In genomic region chr5:172939045-172939444, GRCh38 we compare ENCODE assay signal across 8 cellular contexts. TPM values are rescaled to one million over a fixed set of nuclear protein-coding genes. Genes with fewer than 3 reads are reported as not detected.
DNase-seq lines count a peak whose midpoint lies in the region; ATAC-seq and TF ChIP-seq lines count a peak whose summit lies in the region.

No MANE protein-coding gene starts in this region.

- no peak overlapping the region for H3K4me2 ChIP-seq in OCI-LY1 (ENCODE audit: low read length)

- POLR2A ChIA-PET in activated CD4-positive, alpha-beta memory T cell treated with anti-CD3 and anti-CD28 coated beads for 36 hours (lab: Charles Lee), result no interaction called here
- POLR2A ChIA-PET in activated CD4-positive, alpha-beta memory T cell treated with anti-CD3 and anti-CD28 coated beads, Interleukin-2, amount 10 ng/mL, durations not matched to agents 7 days and 5 days (lab: Charles Lee), result no interaction called here

- H3K4me3 Mint-ChIP-seq in activated CD4-positive, alpha-beta memory T cell treated with anti-CD3 and anti-CD28 coated beads for 36 hours, result no peak overlapping the region
- no peak overlapping the region for H3K4me3 Mint-ChIP-seq in activated CD4-positive, alpha-beta memory T cell treated with anti-CD3 and anti-CD28 coated beads, Interleukin-2, amount 10 ng/mL, durations not matched to agents 7 days and 5 days
- H3K4me3 Mint-ChIP-seq in T-helper 2 cell treated with Interferon-gamma antibody and Interleukin-4, amounts not matched to agents 5 μg/mL and 100 μg/mL, for 36 hours, result no peak overlapping the region

- H3K4me3 ChIP-seq in OCI-LY1 (ENCODE audit: low read depth, low read length, poor library complexity, severe bottlenecking) (no peak overlapping the region), spleen (no peak overlapping the region)

- CTCF ChIA-PET in activated CD4-positive, alpha-beta memory T cell treated with anti-CD3 and anti-CD28 coated beads for 36 hours (lab: Charles Lee), result interaction anchor here (1.0 to 15.3 kb wide), 4 partner anchors 10 to 229 kb away, joined by 3 to 393 read pairs (median 7); no protein-coding TSS in a partner anchor
- CTCF ChIA-PET in activated CD4-positive, alpha-beta memory T cell treated with anti-CD3 and anti-CD28 coated beads, Interleukin-2, amount 10 ng/mL, durations not matched to agents 7 days and 5 days (lab: Charles Lee), result interaction anchor here (1.1 to 18.4 kb wide), 4 partner anchors 12 to 242 kb away, joined by 3 to 258 read pairs (median 6); no protein-coding TSS in a partner anchor

- no peaks in the 10 kb centered on the region for H3K9me2 ChIP-seq in OCI-LY1 (ENCODE audit: low read depth, low read length)

- intact Hi-C loops in activated CD4-positive, alpha-beta memory T cell treated with anti-CD3 and anti-CD28 coated beads for 36 hours (cut with micrococcal nuclease), result no loop called here
- intact Hi-C loops in spleen (cut with DNase I; ENCODE audit: low total_unique reads), result no loop called here

- no peak overlapping the region for H2AFZ ChIP-seq in OCI-LY1 (ENCODE audit: low read length)

- H3K4me1 ChIP-seq in OCI-LY1 (ENCODE audit: insufficient read depth, low read length, severe bottlenecking), result no peaks in the 10 kb centered on the region
- peaks cover 0 to 10% (median 0%) of the 10 kb centered on the region in 6 donors for H3K4me1 ChIP-seq in spleen

- H3K79me2 ChIP-seq in OCI-LY1 (ENCODE audit: insufficient read depth, low read length), result no peaks in the 10 kb centered on the region

- no peak overlapping the region for H3K27ac Mint-ChIP-seq in activated CD4-positive, alpha-beta memory T cell treated with anti-CD3 and anti-CD28 coated beads for 36 hours
- no peak overlapping the region for H3K27ac Mint-ChIP-seq in activated CD4-positive, alpha-beta memory T cell treated with anti-CD3 and anti-CD28 coated beads, Interleukin-2, amount 10 ng/mL, durations not matched to agents 7 days and 5 days
- no peak overlapping the region for H3K27ac Mint-ChIP-seq in T-helper 2 cell treated with Interferon-gamma antibody and Interleukin-4, amounts not matched to agents 5 μg/mL and 100 μg/mL, for 36 hours

- peaks cover 43% of the 10 kb centered on the region for H3K36me3 ChIP-seq in OCI-LY1 (ENCODE audit: insufficient read depth, low read length)
- H3K36me3 ChIP-seq in spleen, result peaks cover 0 to 100% (median 70%) of the 10 kb centered on the region in 6 donors

- H3K4me1 Mint-ChIP-seq in activated CD4-positive, alpha-beta memory T cell treated with anti-CD3 and anti-CD28 coated beads for 36 hours (ENCODE audit: low read depth), result no peaks in the 10 kb centered on the region
- H3K4me1 Mint-ChIP-seq in activated CD4-positive, alpha-beta memory T cell treated with anti-CD3 and anti-CD28 coated beads, Interleukin-2, amount 10 ng/mL, durations not matched to agents 7 days and 5 days, result no peaks in the 10 kb centered on the region
- H3K4me1 Mint-ChIP-seq in T-helper 2 cell treated with Interferon-gamma antibody and Interleukin-4, amounts not matched to agents 5 μg/mL and 100 μg/mL, for 36 hours (ENCODE audit: low read depth), result no peaks in the 10 kb centered on the region

- DNase-seq in activated CD4-positive, alpha-beta memory T cell treated with anti-CD3 and anti-CD28 coated beads for 36 hours, result peak; percentile 20
- no peak for DNase-seq in activated CD4-positive, alpha-beta memory T cell treated with anti-CD3 and anti-CD28 coated beads, Interleukin-2, amount 10 ng/mL, durations not matched to agents 7 days and 5 days
- peak; percentile 68 for DNase-seq in spleen
- no peak for DNase-seq in T-helper 2 cell treated with Interferon-gamma antibody and Interleukin-4, amounts not matched to agents 5 μg/mL and 100 μg/mL, for 36 hours (ENCODE audit: low spot score)

- H3K9me3 ChIP-seq in OCI-LY1 (ENCODE audit: low read length) (no peaks in the 10 kb centered on the region), spleen (no peaks in the 10 kb centered on the region)

- no peaks in the 10 kb centered on the region for H4K20me1 ChIP-seq in OCI-LY1 (ENCODE audit: insufficient read depth, low read length)

- H3K27me3 ChIP-seq in OCI-LY1 (ENCODE audit: insufficient read depth, low read length) (no peaks in the 10 kb centered on the region), spleen (replicated peaks in 1 of 7) (no peaks in the 10 kb centered on the region)

- 71 to 87% (median 83%) methylated on average over 9 to 10 of the region's 10 CpGs for WGBS in spleen, 5 donors

- H3K27ac ChIP-seq in OCI-LY1 (ENCODE audit: low read depth, low read length, poor library complexity, severe bottlenecking), result no peak overlapping the region
- peak overlapping the region in 1 of 8 donors; percentile 38 for H3K27ac ChIP-seq in spleen

- H3K27me3 Mint-ChIP-seq in activated CD4-positive, alpha-beta memory T cell treated with anti-CD3 and anti-CD28 coated beads for 36 hours, result no peaks in the 10 kb centered on the region
- H3K27me3 Mint-ChIP-seq in activated CD4-positive, alpha-beta memory T cell treated with anti-CD3 and anti-CD28 coated beads, Interleukin-2, amount 10 ng/mL, durations not matched to agents 7 days and 5 days, result no peaks in the 10 kb centered on the region
- no peaks in the 10 kb centered on the region for H3K27me3 Mint-ChIP-seq in T-helper 2 cell treated with Interferon-gamma antibody and Interleukin-4, amounts not matched to agents 5 μg/mL and 100 μg/mL, for 36 hours (ENCODE audit: low read depth)

- peaks cover 7% of the 10 kb centered on the region for H3K36me3 Mint-ChIP-seq in activated CD4-positive, alpha-beta memory T cell treated with anti-CD3 and anti-CD28 coated beads for 36 hours
- H3K36me3 Mint-ChIP-seq in activated CD4-positive, alpha-beta memory T cell treated with anti-CD3 and anti-CD28 coated beads, Interleukin-2, amount 10 ng/mL, durations not matched to agents 7 days and 5 days (ENCODE audit: low read depth), result no peaks in the 10 kb centered on the region
- peaks cover 3% of the 10 kb centered on the region for H3K36me3 Mint-ChIP-seq in T-helper 2 cell treated with Interferon-gamma antibody and Interleukin-4, amounts not matched to agents 5 μg/mL and 100 μg/mL, for 36 hours (ENCODE audit: low read depth)

- TF ChIP-seq POLR2A in spleen (IDR thresholded peaks at IDR 0.05), result no peak

- ATAC-seq in esophagus mucosa (peak; percentile 23), GM18868 (IDR thresholded peaks at IDR 0.05; ENCODE audit: unreplicated experiment) (no peak), HG02642 (IDR thresholded peaks at IDR 0.05; ENCODE audit: poor library complexity, unreplicated experiment) (no peak)

- no peaks in the 10 kb centered on the region for H3F3A ChIP-seq in OCI-LY1 (ENCODE audit: insufficient read depth, low read length)

- no peaks in the 10 kb centered on the region for H3K9me3 Mint-ChIP-seq in activated CD4-positive, alpha-beta memory T cell treated with anti-CD3 and anti-CD28 coated beads for 36 hours
- H3K9me3 Mint-ChIP-seq in activated CD4-positive, alpha-beta memory T cell treated with anti-CD3 and anti-CD28 coated beads, Interleukin-2, amount 10 ng/mL, durations not matched to agents 7 days and 5 days, result no peaks in the 10 kb centered on the region
- no peaks in the 10 kb centered on the region for H3K9me3 Mint-ChIP-seq in T-helper 2 cell treated with Interferon-gamma antibody and Interleukin-4, amounts not matched to agents 5 μg/mL and 100 μg/mL, for 36 hours

- no peak overlapping the region for H3K9ac ChIP-seq in OCI-LY1 (ENCODE audit: low read length)

- peak; percentile 61 for TF ChIP-seq CTCF in OCI-LY1 (IDR thresholded peaks at IDR 0.05; ENCODE audit: low read length)
- TF ChIP-seq CTCF in spleen (IDR thresholded peaks at IDR 0.05 in 8 of 11, conservative IDR thresholded peaks at IDR 0.05 in 3 of 11), result peak in 3 of 11 experiments; percentile 8 to 27 (median 27)

RNA-seq across cellular contexts. Expression of gene RPL26L1, which starts 20.2 kb away (rescaled TPM):
- 10 to 100 TPM; 66.0 to 67.6 TPM for total RNA-seq in activated CD4-positive, alpha-beta memory T cell treated with anti-CD3 and anti-CD28 coated beads for 36 hours
- total RNA-seq in activated CD4-positive, alpha-beta memory T cell treated with anti-CD3 and anti-CD28 coated beads, Interleukin-2, amount 10 ng/mL, durations not matched to agents 7 days and 5 days, result 10 to 100 TPM; 36.2 to 38.7 TPM
- total RNA-seq in esophagus mucosa (40.9 TPM), spleen (10 to 100 TPM; 10.6 to 36.8 (median 16.9) TPM)
- 10 to 100 TPM; 31.0 to 56.4 (median 46.4) TPM for polyA plus RNA-seq in spleen

RNA-seq across cellular contexts. Expression of gene ATP6V0E1, which starts 44.5 kb away (rescaled TPM):
- 100 to 1,000 TPM; 116 to 121 TPM for total RNA-seq in activated CD4-positive, alpha-beta memory T cell treated with anti-CD3 and anti-CD28 coated beads for 36 hours
- total RNA-seq in activated CD4-positive, alpha-beta memory T cell treated with anti-CD3 and anti-CD28 coated beads, Interleukin-2, amount 10 ng/mL, durations not matched to agents 7 days and 5 days, result 100 to 1,000 TPM; 163 to 166 TPM
- 121 TPM for total RNA-seq in esophagus mucosa
- total RNA-seq in spleen, result 100 to 1,000 TPM; 185 to 221 (median 208) TPM
- 100 to 1,000 TPM; 213 to 314 (median 298) TPM for polyA plus RNA-seq in spleen

Comparison
In these comparisons a context has a peak if more than half of its experiments do, and no peak if none do; other contexts are left out.
1. DNase-seq: peak in activated CD4-positive, alpha-beta memory T cell treated with anti-CD3 and anti-CD28 coated beads for 36 hours (single experiment) and spleen (single experiment); none in activated CD4-positive, alpha-beta memory T cell treated with anti-CD3 and anti-CD28 coated beads, Interleukin-2, amount 10 ng/mL, durations not matched to agents 7 days and 5 days (single experiment) and T-helper 2 cell treated with Interferon-gamma antibody and Interleukin-4, amounts not matched to agents 5 μg/mL and 100 μg/mL, for 36 hours (single experiment).